33 cellular contexts compared by ENCODE assay signal in the genomic region with DNA sequence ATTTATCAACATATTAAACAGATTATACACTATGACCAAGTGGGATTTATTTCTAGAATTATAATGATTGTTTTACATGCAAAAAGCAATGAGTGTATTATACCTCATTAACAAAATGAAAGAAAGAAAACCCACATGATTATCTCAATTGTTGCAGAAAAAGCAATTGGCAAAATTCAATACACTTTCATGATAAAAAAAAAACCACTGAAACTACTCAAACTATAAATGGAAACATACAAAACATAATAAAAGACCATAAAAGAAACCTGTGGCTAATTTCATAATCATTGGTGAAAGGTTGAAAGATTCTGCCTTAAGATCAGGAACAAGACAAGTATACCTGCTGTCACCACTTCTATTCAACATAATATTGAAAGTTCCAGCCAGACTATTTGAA.
"Had no signal": no experiment of that assay in that cellular context is flagged by ENCODE, and none has a peak within 500 bp of the region (broad histone marks: within the 10 kb centered on the region; RNA-seq: fewer than 3 reads in every experiment).

No MANE protein-coding gene starts in this region.

- ATAC-seq: activated naive CD4-positive, alpha-beta T cell treated with anti-CD3 and anti-CD28 coated beads, Interleukin-2, amount 50 U/mL, for 72 hours; activated naive CD8-positive, alpha-beta T cell treated with anti-CD3 and anti-CD28 coated beads, Interleukin-2, amount 50 U/mL, for 24 hours; activated T-cell treated with anti-CD3 and anti-CD28 coated beads, Interleukin-2, amount 50 U/mL, for 4 hours; activated T-cell treated with anti-CD3 and anti-CD28 coated beads, Interleukin-2, amount 50 U/mL, for 72 hours; activated T-helper 17 cell treated with anti-CD3 and anti-CD28 coated beads, Interleukin-2, amount 50 U/mL, for 72 hours; body of pancreas had no signal

- H3K4me1 ChIP-seq: adrenal gland, ascending aorta, body of pancreas, breast epithelium had no signal

- DNase-seq: activated effector memory CD4-positive, alpha-beta T cell treated with anti-CD3 and anti-CD28 coated beads, Interleukin-2, amount 50 U/mL, for 16 hours; activated effector memory CD4-positive, alpha-beta T cell treated with Interleukin-2 at 50 U/mL for 16 hours; activated gamma-delta T cell; activated gamma-delta T cell treated with Interleukin-2 at 50 U/mL for 16 hours; activated naive CD4-positive, alpha-beta T cell; activated naive CD4-positive, alpha-beta T cell treated with anti-CD3 and anti-CD28 coated beads for 36 hours; activated naive CD4-positive, alpha-beta T cell treated with anti-CD3 and anti-CD28 coated beads, Interleukin-2, amount 10 ng/mL, durations not matched to agents 7 days and 5 days; activated naive CD4-positive, alpha-beta T cell treated with anti-CD3 and anti-CD28 coated beads, Interleukin-2, amount 50 U/mL, for 16 hours; activated naive CD4-positive, alpha-beta T cell treated with Interleukin-2 at 50 U/mL for 16 hours; activated naive CD8-positive, alpha-beta T cell treated with anti-CD3 and anti-CD28 coated beads for 36 hours; activated naive CD8-positive, alpha-beta T cell treated with anti-CD3 and anti-CD28 coated beads, Interleukin-2, amount 10 ng/mL, durations not matched to agents 7 days and 5 days; activated naive CD8-positive, alpha-beta T cell treated with anti-CD3 and anti-CD28 coated beads, Interleukin-2, amount 50 U/mL, for 24 hours; activated T-cell treated with anti-CD3 and anti-CD28 coated beads, Interleukin-2, amount 50 U/mL, for 4 hours; activated T-cell treated with anti-CD3 and anti-CD28 coated beads, Interleukin-2, amount 50 U/mL, for 48 hours; activated T-cell treated with anti-CD3 and anti-CD28 coated beads, Interleukin-2, amount 50 U/mL, for 72 hours; adrenal gland; amniotic stem cell; amygdala; anterior cingulate cortex; aorta; body of pancreas; brain microvascular endothelial cell; caudate nucleus; central memory CD4-positive, alpha-beta T cell; cerebellar nuclear complex had no signal

- H3K36me3 ChIP-seq: adrenal gland, ascending aorta, brain microvascular endothelial cell, breast epithelium, cardiac muscle cell had no signal

- FAIRE-seq: astrocyte, bronchial epithelial cell, colon had no signal

- H3K4me3 ChIP-seq: adrenal gland, ascending aorta, body of pancreas, breast epithelium, cardiac muscle cell had no signal

- H3K27ac ChIP-seq: adrenal gland, ascending aorta, body of pancreas, brain microvascular endothelial cell, breast epithelium, cardiac muscle cell had no signal

- H3K27me3 ChIP-seq: adrenal gland, ascending aorta, body of pancreas, brain microvascular endothelial cell, breast epithelium, cardiac muscle cell had no signal

- H3K9me3 ChIP-seq: adrenal gland, body of pancreas had no signal
